In the genomic region with DNA sequence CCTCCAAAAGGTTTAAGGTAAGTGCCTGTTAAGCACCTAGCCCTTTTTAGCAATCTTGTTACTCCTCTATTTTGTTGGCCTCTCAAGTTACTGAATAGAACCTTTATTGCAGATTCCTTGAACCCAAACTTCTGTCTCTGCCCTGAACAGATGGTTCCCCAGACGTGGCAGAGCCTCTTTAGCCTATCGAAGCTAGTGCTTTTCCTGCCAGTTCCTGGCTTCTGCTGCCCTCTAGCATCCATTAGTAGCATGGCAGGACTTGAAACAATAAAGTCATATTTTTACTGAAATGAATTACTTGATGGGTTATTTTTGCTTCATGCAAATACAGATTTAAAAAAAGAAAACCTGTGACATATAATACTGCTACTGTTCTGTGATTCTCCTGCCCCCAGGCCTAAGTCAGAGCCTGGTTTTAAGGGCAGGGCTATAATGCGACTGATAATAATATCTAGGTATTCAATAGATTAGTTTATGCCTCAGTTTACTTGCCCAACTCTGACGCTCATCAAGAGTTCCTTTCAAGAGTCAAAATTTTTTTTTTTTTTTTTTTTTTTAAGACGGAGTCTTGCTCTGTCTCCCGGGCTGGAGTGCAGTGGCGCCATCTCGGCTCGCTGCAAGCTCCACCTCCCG, we compare ENCODE assay signal across 8 cellular contexts.
DNase-seq lines count a peak whose midpoint lies in the region; ATAC-seq, FAIRE-seq and TF ChIP-seq lines count a peak whose summit lies in the region.

No MANE protein-coding gene starts in this region.

- peak overlapping the region; percentile 51 to 61 for H3K4me3 Mint-ChIP-seq in activated T-cell treated with anti-CD3 and anti-CD28 coated beads, Interleukin-2, amount 50 U/mL, for 72 hours

- H3K4me3 ChIP-seq in lower leg skin (ENCODE audit: low read depth, poor library complexity, severe bottlenecking): no peak overlapping the region

- H3K27ac Mint-ChIP-seq in activated T-cell treated with anti-CD3 and anti-CD28 coated beads, Interleukin-2, amount 50 U/mL, for 72 hours: no peak overlapping the region

- peaks cover 11% of the 10 kb centered on the region for H3K4me1 Mint-ChIP-seq in activated T-cell treated with anti-CD3 and anti-CD28 coated beads, Interleukin-2, amount 50 U/mL, for 72 hours (ENCODE audit: low read depth)

- H3K9me3 Mint-ChIP-seq in activated T-cell treated with anti-CD3 and anti-CD28 coated beads, Interleukin-2, amount 50 U/mL, for 72 hours: no peaks in the 10 kb centered on the region

- H3K36me3 Mint-ChIP-seq in activated T-cell treated with anti-CD3 and anti-CD28 coated beads, Interleukin-2, amount 50 U/mL, for 72 hours (ENCODE audit: insufficient read depth in 2 of 2): no peaks in the 10 kb centered on the region

- DNase-seq in GM10266 (ENCODE audit: extremely low spot score) (peak; percentile 56), HuH-7 (ENCODE audit: low spot score) (peak; percentile 43), NOMO-1 treated with DMSO at 0.1 percent for 48 hours (lab: John Stamatoyannopoulos, UW; ENCODE audit: unreplicated experiment) (peak; percentile 70), frontal cortex (ENCODE audit: low spot score in 2 of 2) (peak in 1 of 2 donors; percentile 51), pons (ENCODE audit: low spot score) (peak; percentile 77), lower leg skin (ENCODE audit: low spot score in 2 of 2) (no peak)
- peak; percentile 33 to 37 for DNase-seq in activated T-cell treated with anti-CD3 and anti-CD28 coated beads, Interleukin-2, amount 50 U/mL, for 72 hours

- TF ChIP-seq CTCF in GM10266 (IDR thresholded peaks at IDR 0.05; ENCODE audit: control insufficient read depth, insufficient read depth, low read depth, missing control alignments) (peak; percentile 81), lower leg skin (IDR thresholded peaks at IDR 0.05) (peak in 1 of 3 donors; percentile 11)

- no peak for TF ChIP-seq POLR2A in lower leg skin (IDR thresholded peaks at IDR 0.05)

- peak; percentile 96 for ATAC-seq in GM21723 (IDR thresholded peaks at IDR 0.05; ENCODE audit: unreplicated experiment)
- ATAC-seq in activated T-cell treated with anti-CD3 and anti-CD28 coated beads, Interleukin-2, amount 50 U/mL, for 72 hours (replicated peaks in 1 of 2): peak; percentile 73 to 81

- peak; percentile 3 for FAIRE-seq in frontal cortex (lab: Jason Lieb, UNC)

- WGBS in lower leg skin, 2 donors: 65 to 68% methylated on average over 10 of the region's 10 CpGs

- intact Hi-C loops in lower leg skin (cut with DNase I; ENCODE audit: low total_unique reads): no loop called here

- no peaks in the 10 kb centered on the region for H3K27me3 Mint-ChIP-seq in activated T-cell treated with anti-CD3 and anti-CD28 coated beads, Interleukin-2, amount 50 U/mL, for 72 hours (ENCODE audit: low read depth)

Comparison
In these comparisons a context has a peak if more than half of its experiments do, and no peak if none do; other contexts are left out.
1. DNase-seq: peak in GM10266 (single experiment), HuH-7 (single experiment), NOMO-1 treated with DMSO at 0.1 percent for 48 hours (single experiment), activated T-cell treated with anti-CD3 and anti-CD28 coated beads, Interleukin-2, amount 50 U/mL, for 72 hours (2 of 2) and pons (single experiment); none in lower leg skin (0 of 2).